Comparison of ENCODE assay signal across 1 cellular context in genomic region chrX:110293658-110294453, GRCh38.
TF ChIP-seq lines count a peak whose summit lies in the region.

No MANE protein-coding gene starts in this region.

TF ChIP-seq in IMR-90, 13 proteins besides CTCF, POLR2A, EP300 and RAD21 (continued from another document):
- TF ChIP-seq USF2 (IDR thresholded peaks at IDR 0.05; ENCODE audit: low read depth, low read length) (no peak), CEBPB (IDR thresholded peaks at IDR 0.05; ENCODE audit: low read depth, low read length) (no peak), SMC3 (IDR thresholded peaks at IDR 0.05; ENCODE audit: low read depth, low read length) (no peak), MAFK (IDR thresholded peaks at IDR 0.05; ENCODE audit: low read depth, low read length) (no peak)
